In genomic region chr1:199675937-199676336, GRCh38 we compare ENCODE assay signal across 30 cellular contexts.
"Had no signal": no experiment of that assay in that cellular context is flagged by ENCODE, and none has a peak within 500 bp of the region (broad histone marks: within the 10 kb centered on the region; RNA-seq: fewer than 3 reads in every experiment).

No MANE protein-coding gene starts in this region.

- H3K27me3 ChIP-seq: breast epithelium, Peyer's patch, SJCRH30 had no signal

- H3K4me1 ChIP-seq: adrenal gland, breast epithelium, Peyer's patch, SJCRH30 had no signal

- H3K4me3 ChIP-seq: adrenal gland, breast epithelium, Peyer's patch, SJCRH30 had no signal

- H3K4me3 Mint-ChIP-seq: activated CD8-positive, alpha-beta T cell treated with anti-CD3 and anti-CD28 coated beads, Interleukin-2, amount 10 ng/mL, durations not matched to agents 7 days and 5 days; activated naive CD8-positive, alpha-beta T cell treated with anti-CD3 and anti-CD28 coated beads, Interleukin-2, amount 10 ng/mL, durations not matched to agents 7 days and 5 days; T-helper 1 cell treated with Interleukin-12 subunit alpha and Interleukin-12 subunit beta and Interleukin-4 antibody, amounts not matched to agents 30 μg/mL and 1 μg/mL, for 36 hours; WTC11 had no signal

- H3K36me3 Mint-ChIP-seq: activated naive CD8-positive, alpha-beta T cell treated with anti-CD3 and anti-CD28 coated beads, Interleukin-2, amount 10 ng/mL, durations not matched to agents 7 days and 5 days; WTC11 had no signal

- H3K36me3 ChIP-seq: adrenal gland, breast epithelium, Peyer's patch, SJCRH30 had no signal

- H3K27ac ChIP-seq: adrenal gland, breast epithelium, Peyer's patch, RWPE1, SJCRH30 had no signal

- DNase-seq: activated CD4-positive, alpha-beta T cell treated with anti-CD3 and anti-CD28 coated beads for 48 hours; activated CD4-positive, alpha-beta T cell treated with anti-CD3 and anti-CD28 coated beads, Interleukin-2, amount 50 U/mL, for 4 hours; activated CD4-positive, CD25-positive, alpha-beta regulatory T cell treated with anti-CD3 and anti-CD28 coated beads, Interleukin-2, amount 50 U/mL, for 72 hours; activated CD8-positive, alpha-beta memory T cell treated with anti-CD3 and anti-CD28 coated beads, Interleukin-2, amount 50 U/mL, for 48 hours; activated CD8-positive, alpha-beta T cell treated with anti-CD3 and anti-CD28 coated beads, Interleukin-2, amount 10 ng/mL, durations not matched to agents 7 days and 5 days; activated naive CD4-positive, alpha-beta T cell treated with anti-CD3 and anti-CD28 coated beads, Interleukin-2, amount 50 U/mL, for 16 hours; activated naive CD8-positive, alpha-beta T cell treated with anti-CD3 and anti-CD28 coated beads, Interleukin-2, amount 10 ng/mL, durations not matched to agents 7 days and 5 days; activated T-cell treated with anti-CD3 and anti-CD28 coated beads, Interleukin-2, amount 50 U/mL, for 1 hour; adrenal gland; anterior cingulate cortex; caudate nucleus; Kasumi-1; KBM-7; MV-4-11; NCI-H1092 treated with DMSO at 0.1 percent for 48 hours; NCI-H1417 treated with DMSO at 0.1 percent for 48 hours; NCI-H1694 treated with DMSO at 0.1 percent for 48 hours; NCI-H2029 treated with DMSO at 0.1 percent for 48 hours; NCI-H345; NCI-H510A; NCI-H69; NK-92 treated with Interleukin-12 subunit alpha and Interleukin-12 subunit beta, amount 100 ng/mL, for 24 hours; OCI-M1; Peyer's patch; Right ventricle myocardium superior; SJCRH30 had no signal

- H3K9me3 Mint-ChIP-seq: activated naive CD8-positive, alpha-beta T cell treated with anti-CD3 and anti-CD28 coated beads, Interleukin-2, amount 10 ng/mL, durations not matched to agents 7 days and 5 days; T-helper 1 cell treated with Interleukin-12 subunit alpha and Interleukin-12 subunit beta and Interleukin-4 antibody, amounts not matched to agents 30 μg/mL and 1 μg/mL, for 36 hours; WTC11 had no signal

- H3K27ac Mint-ChIP-seq: activated CD8-positive, alpha-beta T cell treated with anti-CD3 and anti-CD28 coated beads, Interleukin-2, amount 10 ng/mL, durations not matched to agents 7 days and 5 days; activated naive CD8-positive, alpha-beta T cell treated with anti-CD3 and anti-CD28 coated beads, Interleukin-2, amount 10 ng/mL, durations not matched to agents 7 days and 5 days; T-helper 1 cell treated with Interleukin-12 subunit alpha and Interleukin-12 subunit beta and Interleukin-4 antibody, amounts not matched to agents 30 μg/mL and 1 μg/mL, for 36 hours; WTC11 had no signal

- H3K4me1 Mint-ChIP-seq: activated naive CD8-positive, alpha-beta T cell treated with anti-CD3 and anti-CD28 coated beads, Interleukin-2, amount 10 ng/mL, durations not matched to agents 7 days and 5 days had no signal

- H3K9me3 ChIP-seq: adrenal gland, breast epithelium, Peyer's patch, SJCRH30 had no signal
